ENCODE assay signal across 9 cellular contexts in genomic region chr6:157220485-157220884, GRCh38.
DNase-seq lines count a peak whose midpoint lies in the region; TF ChIP-seq lines count a peak whose summit lies in the region.
"Had no signal": no experiment of that assay in that cellular context is flagged by ENCODE, and none has a peak within 500 bp of the region (broad histone marks: within the 10 kb centered on the region; RNA-seq: fewer than 3 reads in every experiment).

No MANE protein-coding gene starts in this region.

- H3K4me1 ChIP-seq in esophagus squamous epithelium (peaks cover 13 to 52% (median 26%) of the 10 kb centered on the region in 3 donors), spleen (peaks cover 11 to 55% (median 34%) of the 10 kb centered on the region in 6 donors)

- H3K27ac Mint-ChIP-seq in T-helper 1 cell treated with Interleukin-12 subunit alpha and Interleukin-12 subunit beta and Interleukin-4 antibody, amounts not matched to agents 30 μg/mL and 1 μg/mL, for 36 hours = no peak overlapping the region
- no peak overlapping the region for H3K27ac Mint-ChIP-seq in activated CD4-positive, alpha-beta memory T cell treated with anti-CD3 and anti-CD28 coated beads for 36 hours
- H3K27ac Mint-ChIP-seq: WTC11 had no signal

- no peaks in the 10 kb centered on the region for H3K9me3 Mint-ChIP-seq in T-helper 1 cell treated with Interleukin-12 subunit alpha and Interleukin-12 subunit beta and Interleukin-4 antibody, amounts not matched to agents 30 μg/mL and 1 μg/mL, for 36 hours
- no peaks in the 10 kb centered on the region for H3K9me3 Mint-ChIP-seq in activated CD4-positive, alpha-beta memory T cell treated with anti-CD3 and anti-CD28 coated beads for 36 hours
- H3K9me3 Mint-ChIP-seq: WTC11 had no signal

- H3K4me3 Mint-ChIP-seq in T-helper 1 cell treated with Interleukin-12 subunit alpha and Interleukin-12 subunit beta and Interleukin-4 antibody, amounts not matched to agents 30 μg/mL and 1 μg/mL, for 36 hours = peak overlapping the region; percentile 69
- H3K4me3 Mint-ChIP-seq in activated CD4-positive, alpha-beta memory T cell treated with anti-CD3 and anti-CD28 coated beads for 36 hours = peak overlapping the region; percentile 65

- peaks cover 4% of the 10 kb centered on the region for H3K27me3 Mint-ChIP-seq in T-helper 1 cell treated with Interleukin-12 subunit alpha and Interleukin-12 subunit beta and Interleukin-4 antibody, amounts not matched to agents 30 μg/mL and 1 μg/mL, for 36 hours (ENCODE audit: low read depth)
- no peaks in the 10 kb centered on the region for H3K27me3 Mint-ChIP-seq in activated CD4-positive, alpha-beta memory T cell treated with anti-CD3 and anti-CD28 coated beads for 36 hours

- no peak for TF ChIP-seq POLR2A in esophagus squamous epithelium (IDR thresholded peaks at IDR 0.05)
- TF ChIP-seq POLR2A in spleen (IDR thresholded peaks at IDR 0.05) = no peak

- TF ChIP-seq CTCF in esophagus squamous epithelium (IDR thresholded peaks at IDR 0.05) (no peak), spleen (IDR thresholded peaks at IDR 0.05 in 8 of 11, conservative IDR thresholded peaks at IDR 0.05 in 3 of 11) (no peak)

- H3K9me3 ChIP-seq in esophagus squamous epithelium (no peaks in the 10 kb centered on the region), spleen (no peaks in the 10 kb centered on the region)

- H3K36me3 Mint-ChIP-seq in T-helper 1 cell treated with Interleukin-12 subunit alpha and Interleukin-12 subunit beta and Interleukin-4 antibody, amounts not matched to agents 30 μg/mL and 1 μg/mL, for 36 hours (ENCODE audit: low read depth) = peaks cover 1% of the 10 kb centered on the region
- H3K36me3 Mint-ChIP-seq in activated CD4-positive, alpha-beta memory T cell treated with anti-CD3 and anti-CD28 coated beads for 36 hours = no peaks in the 10 kb centered on the region
- H3K36me3 Mint-ChIP-seq: WTC11 had no signal

- H3K4me3 ChIP-seq in esophagus squamous epithelium (peak overlapping the region in 3 of 4 donors; percentile 38 to 59 (median 43)), spleen (peak overlapping the region in 6 of 8 donors; percentile 31 to 69 (median 37))

- no peaks in the 10 kb centered on the region for H3K27me3 ChIP-seq in esophagus squamous epithelium
- H3K27me3 ChIP-seq in spleen (replicated peaks in 1 of 7) = peaks cover 0 to 3% (median 0%) of the 10 kb centered on the region in 7 donors

- CTCF ChIA-PET in activated CD4-positive, alpha-beta memory T cell treated with anti-CD3 and anti-CD28 coated beads for 36 hours (lab: Charles Lee) = interaction anchor here (0.6 to 1.1 kb wide), 4 partner anchors 13 to 186 kb away, joined by 3 to 4 read pairs (median 3); no protein-coding TSS in a partner anchor

- H3K36me3 ChIP-seq in esophagus squamous epithelium = no peaks in the 10 kb centered on the region
- no peaks in the 10 kb centered on the region for H3K36me3 ChIP-seq in spleen

- intact Hi-C loops in activated CD4-positive, alpha-beta memory T cell treated with anti-CD3 and anti-CD28 coated beads for 36 hours (cut with micrococcal nuclease) = loop anchor here (2.0 to 5.0 kb wide), 2 partner anchors 14 to 118 kb away; no protein-coding TSS in a partner anchor
- intact Hi-C loops in esophagus squamous epithelium (cut with DNase I) = no loop called here
- intact Hi-C loops in spleen (cut with DNase I; ENCODE audit: low total_unique reads) = no loop called here

- H3K4me1 Mint-ChIP-seq in T-helper 1 cell treated with Interleukin-12 subunit alpha and Interleukin-12 subunit beta and Interleukin-4 antibody, amounts not matched to agents 30 μg/mL and 1 μg/mL, for 36 hours (ENCODE audit: low read depth) = peaks cover 25% of the 10 kb centered on the region
- peaks cover 30% of the 10 kb centered on the region for H3K4me1 Mint-ChIP-seq in activated CD4-positive, alpha-beta memory T cell treated with anti-CD3 and anti-CD28 coated beads for 36 hours (ENCODE audit: low read depth)

- DNase-seq in T-helper 1 cell (no peak), esophagus squamous epithelium (lab: John Stamatoyannopoulos, UW) (no peak), spleen (no peak), foreskin melanocyte (no peak), NAMALWA (ENCODE audit: low spot score) (no peak), NCI-H2196 (lab: John Stamatoyannopoulos, UW; ENCODE audit: unreplicated experiment) (no peak)
- DNase-seq in activated CD4-positive, alpha-beta memory T cell treated with anti-CD3 and anti-CD28 coated beads for 36 hours = no peak

- H3K27ac ChIP-seq in esophagus squamous epithelium (peak overlapping the region in 3 of 4 donors; percentile 43 to 76 (median 71)), spleen (peak overlapping the region in 1 of 8 donors; percentile 52)

- 80 to 83% methylated on average over 1 of the region's 1 CpG for WGBS in esophagus squamous epithelium, 2 donors
- 46 to 84% (median 74%) methylated on average over 1 of the region's 1 CpG for WGBS in spleen, 5 donors

- POLR2A ChIA-PET in activated CD4-positive, alpha-beta memory T cell treated with anti-CD3 and anti-CD28 coated beads for 36 hours (lab: Charles Lee) = no interaction called here
